ENCODE assay signal across 7 cellular contexts in genomic region chr14:104949406-104949955, GRCh38. TPM values are rescaled to one million over a fixed set of nuclear protein-coding genes. Genes with fewer than 3 reads are reported as not detected.
DNase-seq lines count a peak whose midpoint lies in the region; ATAC-seq, FAIRE-seq and TF ChIP-seq lines count a peak whose summit lies in the region.
"Not testable (repeated sequence)": the region's sequence is repeated elsewhere in the genome, so short reads cannot be mapped to it uniquely, and the experiment has no call there.
"Had no signal": no experiment of that assay in that cellular context is flagged by ENCODE, and none has a peak within 500 bp of the region (broad histone marks: within the 10 kb centered on the region; RNA-seq: fewer than 3 reads in every experiment).

No MANE protein-coding gene starts in this region.

- intact Hi-C loops in left ventricle myocardium superior (cut with micrococcal nuclease); kidney (cut with DNase I); posterior vena cava (cut with DNase I): not testable (repeated sequence)

- H3K4me1 Mint-ChIP-seq in glutamatergic neuron (ENCODE audit: low read depth, unreplicated experiment), result not testable (repeated sequence)

- not testable (repeated sequence) for FAIRE-seq in kidney (lab: Jason Lieb, UNC)

- not testable (repeated sequence) for H3K9ac ChIP-seq in kidney (ENCODE audit: low read length in 2 of 2)

- not testable (repeated sequence) for TF ChIP-seq CTCF in RWPE2 (IDR thresholded peaks at IDR 0.05; ENCODE audit: poor library complexity, severe bottlenecking); glutamatergic neuron (IDR thresholded peaks at IDR 0.05; ENCODE audit: partially characterized antibody, unreplicated experiment); kidney (IDR thresholded peaks at IDR 0.05; ENCODE audit: borderline replicate concordance, extremely low read depth, insufficient read depth)

- not testable (repeated sequence) for ATAC-seq in RWPE2 (ENCODE audit: low read depth); left ventricle myocardium superior

- not testable (repeated sequence) for H3K4me1 ChIP-seq in RWPE2 (ENCODE audit: insufficient read depth, poor library complexity, severe bottlenecking); kidney (ENCODE audit: control insufficient read depth in 1 of 2, insufficient read depth in 1 of 2, low read depth in 1 of 2, low read length in 2 of 2)

- peaks cover 25% of the 10 kb centered on the region for H3K36me3 ChIP-seq in RWPE2 (ENCODE audit: low read depth)
- not testable (repeated sequence) for H3K36me3 ChIP-seq in kidney (ENCODE audit: control insufficient read depth in 1 of 2, insufficient read depth in 2 of 2, low read length in 2 of 2)

- not testable (repeated sequence) for H3K4me3 ChIP-seq in RWPE2 (ENCODE audit: severe bottlenecking); kidney (ENCODE audit: low read length in 2 of 2)

- not testable (repeated sequence) for H3K9me3 Mint-ChIP-seq in glutamatergic neuron (ENCODE audit: unreplicated experiment)

- peak; percentile 37 for DNase-seq in RWPE2 (ENCODE audit: low spot score)
- peak; percentile 3 for DNase-seq in glutamatergic neuron
- DNase-seq in left ventricle myocardium superior, result peak; percentile 15
- DNase-seq in kidney, result peak; percentile 67
- peak; percentile 67 for DNase-seq in posterior vena cava (ENCODE audit: low spot score)

- not testable (repeated sequence) for H3K4me3 Mint-ChIP-seq in glutamatergic neuron (ENCODE audit: unreplicated experiment)

- H3K27me3 Mint-ChIP-seq in glutamatergic neuron (ENCODE audit: unreplicated experiment), result not testable (repeated sequence)

- H3K27me3 ChIP-seq in RWPE2 (ENCODE audit: insufficient read depth, poor library complexity, severe bottlenecking), result not testable (repeated sequence)

- not testable (repeated sequence) for H3K9me3 ChIP-seq in RWPE2 (ENCODE audit: severe bottlenecking); kidney (ENCODE audit: control insufficient read depth in 1 of 2, low read length in 2 of 2)

- not testable (repeated sequence) for H3K27ac Mint-ChIP-seq in glutamatergic neuron (ENCODE audit: unreplicated experiment)

- not testable (repeated sequence) for H3K27ac ChIP-seq in RWPE2 (ENCODE audit: poor library complexity, severe bottlenecking); kidney (ENCODE audit: low read depth in 2 of 2, low read length in 2 of 2)

- H3K36me3 Mint-ChIP-seq in glutamatergic neuron (ENCODE audit: unreplicated experiment), result not testable (repeated sequence)

RNA-seq across cellular contexts. Expression of gene PLD4, which starts 24.8 kb away (rescaled TPM):
- total RNA-seq in glutamatergic neuron (ENCODE audit: unreplicated experiment), result not detected
- total RNA-seq in left ventricle myocardium superior, result 0.27 TPM
- 3.2 TPM for total RNA-seq in kidney
- not detected for polyA plus RNA-seq in kidney (ENCODE audit: insufficient read depth, low read depth, low replicate concordance)
- total RNA-seq in posterior vena cava, result under 1 TPM in 1 of 2 donors, not detected in 1; 0.24 TPM
- total RNA-seq: A673, Caco-2 had no signal

RNA-seq across cellular contexts. Expression of gene AHNAK2, which starts 28.7 kb away (rescaled TPM):
- total RNA-seq in glutamatergic neuron (ENCODE audit: unreplicated experiment) (44.8 TPM), left ventricle myocardium superior (2.5 TPM), kidney (72.0 TPM), posterior vena cava (100 to 1,000 TPM; 242 to 274 TPM)
- polyA plus RNA-seq in kidney (ENCODE audit: insufficient read depth, low read depth, low replicate concordance), result 1.1 TPM

RNA-seq across cellular contexts. Expression of gene CLBA1, which starts 36.1 kb away (rescaled TPM):
- total RNA-seq in glutamatergic neuron (ENCODE audit: unreplicated experiment) (5.9 TPM), left ventricle myocardium superior (1.5 TPM), kidney (22.6 TPM), posterior vena cava (1 to 10 TPM; 4.7 to 5.6 TPM)
- 13.2 TPM for polyA plus RNA-seq in kidney (ENCODE audit: insufficient read depth, low read depth, low replicate concordance)

Comparison
In these comparisons a context has a peak if more than half of its experiments do, and no peak if none do; other contexts are left out.
1. DNase-seq: peak in every context shown above with its lines; median percentile 67 in kidney; 67 in posterior vena cava; 37 in RWPE2; 15 in left ventricle myocardium superior; 3 in glutamatergic neuron.
2. RNA of gene AHNAK2, which starts 28.7 kb away (total RNA-seq): 242 to 274 TPM in posterior vena cava, 72.0 TPM in kidney (single experiment) and 44.8 TPM in glutamatergic neuron (single experiment); 2.5 TPM in left ventricle myocardium superior (single experiment); every median in the first group is over 10 times any median in the second.